Comparison of ENCODE assay signal across 8 cellular contexts in genomic region chr5:14011089-14012004, GRCh38.
DNase-seq lines count a peak whose midpoint lies in the region; ATAC-seq and TF ChIP-seq lines count a peak whose summit lies in the region.

No MANE protein-coding gene starts in this region.

- no peak for TF ChIP-seq POLR2A in stomach (IDR thresholded peaks at IDR 0.05)

- H3K36me3 ChIP-seq in muscle layer of duodenum (ENCODE audit: control insufficient read depth in 1 of 2, insufficient read depth in 2 of 2, low read length in 2 of 2) (no peaks in the 10 kb centered on the region), stomach (no peaks in the 10 kb centered on the region)

- no peak for TF ChIP-seq EP300 in stomach (IDR thresholded peaks at IDR 0.05)

- ATAC-seq in GM19395 (IDR thresholded peaks at IDR 0.05; ENCODE audit: unreplicated experiment): peak; percentile 94
- peak; percentile 91 for ATAC-seq in HG03442 (IDR thresholded peaks at IDR 0.05; ENCODE audit: unreplicated experiment)

- WGBS in stomach, 5 donors: 1 to 2% (median 1%) methylated on average over 35 to 74 of the region's 74 CpGs

- H3K4me1 ChIP-seq in muscle layer of duodenum (ENCODE audit: control insufficient read depth in 1 of 2, insufficient read depth in 2 of 2, low read length in 2 of 2): peaks cover 4 to 6% of the 10 kb centered on the region in 2 donors
- peaks cover 5 to 38% (median 32%) of the 10 kb centered on the region in 4 donors for H3K4me1 ChIP-seq in stomach

- H3K27me3 ChIP-seq in muscle layer of duodenum (ENCODE audit: low read depth, low read length) (no peaks in the 10 kb centered on the region), stomach (peaks cover 0 to 9% (median 0%) of the 10 kb centered on the region in 3 donors)

- H3K4me3 ChIP-seq in fibroblast of mammary gland (ENCODE audit: control insufficient read depth, low read depth, low read length) (peak overlapping the region; percentile 57), muscle layer of duodenum (ENCODE audit: low read depth in 1 of 2, low read length in 2 of 2) (peak overlapping the region; percentile 75 to 82), stomach (peak overlapping the region; percentile 50 to 65 (median 58))

- TF ChIP-seq CTCF in fibroblast of mammary gland (conservative IDR thresholded peaks at IDR 0.05; ENCODE audit: control insufficient read depth, insufficient read depth, low read depth, low read length) (no peak), stomach (IDR thresholded peaks at IDR 0.05) (no peak)

- peak; percentile 96 for DNase-seq in COR-L47 (lab: John Stamatoyannopoulos, UW)
- DNase-seq in NCI-H510A (lab: John Stamatoyannopoulos, UW): peak; percentile 98
- DNase-seq in activated T-cell treated with anti-CD3 and anti-CD28 coated beads for 48 hours (ENCODE audit: low read depth): peak; percentile 49
- DNase-seq in fibroblast of mammary gland (ENCODE audit: low read depth): peak; percentile 76
- peak; percentile 91 for DNase-seq in stomach

- no peaks in the 10 kb centered on the region for H3K9me3 ChIP-seq in muscle layer of duodenum (ENCODE audit: control insufficient read depth in 1 of 2, low read length in 2 of 2)
- no peaks in the 10 kb centered on the region for H3K9me3 ChIP-seq in stomach

- H3K27ac ChIP-seq in muscle layer of duodenum (ENCODE audit: low read length) (peak overlapping the region; percentile 67), stomach (peak overlapping the region; percentile 42 to 86 (median 82))

- intact Hi-C loops in stomach (cut with DNase I; ENCODE audit: low total_unique reads): no loop called here

Comparison
In these comparisons a context has a peak if more than half of its experiments do, and no peak if none do; other contexts are left out.
1. Peak in every context shown above with its lines: DNase-seq, ATAC-seq, H3K4me3 ChIP-seq and H3K27ac ChIP-seq.